8 cellular contexts compared by ENCODE assay signal in the genomic region with DNA sequence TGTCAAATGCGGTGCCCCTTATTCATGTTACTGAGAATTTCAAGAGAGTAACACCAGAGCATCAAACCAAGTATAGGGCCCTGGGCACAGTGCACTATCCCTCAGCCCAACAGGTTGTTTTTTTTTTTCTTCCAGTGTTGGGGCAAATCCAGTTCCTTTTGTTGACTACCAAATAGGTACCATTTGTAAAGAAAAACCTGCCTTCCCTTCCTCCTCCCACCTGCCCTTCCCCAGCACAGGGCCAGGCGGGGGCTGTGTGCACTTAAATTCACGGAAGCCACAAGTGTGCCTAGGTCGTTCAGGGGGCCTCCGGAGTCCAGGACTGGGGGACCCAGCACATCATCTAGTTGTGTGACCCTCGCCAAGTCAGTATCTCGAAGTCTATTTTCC. TPM values are rescaled to one million over a fixed set of nuclear protein-coding genes. Genes with fewer than 3 reads are reported as not detected.
DNase-seq lines count a peak whose midpoint lies in the region; ATAC-seq and TF ChIP-seq lines count a peak whose summit lies in the region.

No MANE protein-coding gene starts in this region.

- H3K27ac Mint-ChIP-seq in activated naive CD8-positive, alpha-beta T cell treated with anti-CD3 and anti-CD28 coated beads, Interleukin-2, amount 10 ng/mL, durations not matched to agents 7 days and 5 days, result peak overlapping the region; percentile 96

- H3K27me3 ChIP-seq in AG04450 (ENCODE audit: control insufficient read depth, insufficient read depth, low read length), result no peaks in the 10 kb centered on the region
- H3K27me3 ChIP-seq in left lung, result no peaks in the 10 kb centered on the region
- H3K27me3 ChIP-seq in transverse colon, result no peaks in the 10 kb centered on the region

- POLR2A ChIA-PET in AG04450 (lab: Yijun Ruan, JAX), result no interaction called here
- POLR2A ChIA-PET in activated naive CD8-positive, alpha-beta T cell treated with anti-CD3 and anti-CD28 coated beads, Interleukin-2, amount 10 ng/mL, durations not matched to agents 7 days and 5 days (lab: Charles Lee), result interaction anchor here (1.0 to 3.0 kb wide), 4 partner anchors 34 to 127 kb away, joined by 3 to 11 read pairs (median 4); no protein-coding TSS in a partner anchor

- H3K4me1 Mint-ChIP-seq in activated naive CD8-positive, alpha-beta T cell treated with anti-CD3 and anti-CD28 coated beads, Interleukin-2, amount 10 ng/mL, durations not matched to agents 7 days and 5 days, result peaks cover 29% of the 10 kb centered on the region

- DNase-seq in AG04450 (ENCODE audit: low read depth, low spot score) (no peak), HFF-Myc (ENCODE audit: extremely low read depth, low read depth) (no peak), left lung (no peak), transverse colon (no peak)
- no peak for DNase-seq in activated naive CD8-positive, alpha-beta T cell treated with anti-CD3 and anti-CD28 coated beads, Interleukin-2, amount 10 ng/mL, durations not matched to agents 7 days and 5 days

- H3K4me1 ChIP-seq in left lung, result peaks cover 3 to 24% of the 10 kb centered on the region in 2 donors
- peaks cover 0 to 16% (median 13%) of the 10 kb centered on the region in 4 donors for H3K4me1 ChIP-seq in transverse colon

- no peak for TF ChIP-seq EP300 in transverse colon (IDR thresholded peaks at IDR 0.05; ENCODE audit: low read depth)

- no peaks in the 10 kb centered on the region for H3K27me3 Mint-ChIP-seq in activated naive CD8-positive, alpha-beta T cell treated with anti-CD3 and anti-CD28 coated beads, Interleukin-2, amount 10 ng/mL, durations not matched to agents 7 days and 5 days

- H3K27ac ChIP-seq in AG04450 (ENCODE audit: low read depth, low read length) (peak overlapping the region; percentile 47), left lung (peak overlapping the region; percentile 83 to 89), transverse colon (peak overlapping the region; percentile 89 to 94 (median 91))

- intact Hi-C loops in left lung (cut with DNase I) (no loop called here), transverse colon (cut with DNase I; ENCODE audit: low total_unique reads) (no loop called here)

- in situ Hi-C loops in transverse colon (cut with MboI; ENCODE audit: low pct_ligation_motif_present in 1 of 4, low pct_unique_long_range_greater_than_20kb in 1 of 4, low sequenced_read_pairs in 3 of 4), result no loop called here

- TF ChIP-seq CTCF in AG04450 (IDR thresholded peaks at IDR 0.05; ENCODE audit: low read depth, low read length) (no peak), HFF-Myc (IDR thresholded peaks at IDR 0.05; ENCODE audit: low read depth, low read length, missing control alignments) (no peak), left lung (IDR thresholded peaks at IDR 0.05) (no peak), transverse colon (IDR thresholded peaks at IDR 0.05) (no peak)

- H3K4me3 ChIP-seq in AG04450 (ENCODE audit: low read depth, low read length) (peak overlapping the region; percentile 73), HFF-Myc (replicated peaks; ENCODE audit: low read depth, low read length) (peak overlapping the region; percentile 74), left lung (peak overlapping the region; percentile 81 to 92), transverse colon (peak overlapping the region; percentile 55 to 84 (median 79))

- ATAC-seq in activated naive CD8-positive, alpha-beta T cell treated with anti-CD3 and anti-CD28 coated beads, Interleukin-2, amount 10 ng/mL, durations not matched to agents 7 days and 5 days (ENCODE audit: low read depth), result peak; percentile 4
- ATAC-seq in left lung (peak; percentile 9), GM18870 (IDR thresholded peaks at IDR 0.05; ENCODE audit: unreplicated experiment) (no peak), HG02973 (IDR thresholded peaks at IDR 0.05; ENCODE audit: unreplicated experiment) (no peak), GM18873 (IDR thresholded peaks at IDR 0.05; ENCODE audit: low FRiP score, unreplicated experiment) (no peak)

- peaks cover 21% of the 10 kb centered on the region for H3K36me3 Mint-ChIP-seq in activated naive CD8-positive, alpha-beta T cell treated with anti-CD3 and anti-CD28 coated beads, Interleukin-2, amount 10 ng/mL, durations not matched to agents 7 days and 5 days

- H3K9me3 ChIP-seq in AG04450 (ENCODE audit: control insufficient read depth, insufficient read depth, low read length), result no peaks in the 10 kb centered on the region
- no peaks in the 10 kb centered on the region for H3K9me3 ChIP-seq in left lung
- H3K9me3 ChIP-seq in transverse colon, result no peaks in the 10 kb centered on the region

- WGBS in transverse colon (ENCODE audit: low coverage in 1 of 2), 2 donors, result 69% methylated on average over 5 to 7 of the region's 7 CpGs

- H3K36me3 ChIP-seq in left lung (peaks cover 0 to 51% of the 10 kb centered on the region in 2 donors), transverse colon (peaks cover 0 to 27% (median 8%) of the 10 kb centered on the region in 4 donors)

- CTCF ChIA-PET in AG04450 (lab: Charles Lee), result no interaction called here

- no peak for TF ChIP-seq POLR2A in transverse colon (IDR thresholded peaks at IDR 0.05)

- H3K9me3 Mint-ChIP-seq in activated naive CD8-positive, alpha-beta T cell treated with anti-CD3 and anti-CD28 coated beads, Interleukin-2, amount 10 ng/mL, durations not matched to agents 7 days and 5 days, result no peaks in the 10 kb centered on the region

- peak overlapping the region; percentile 92 for H3K4me3 Mint-ChIP-seq in activated naive CD8-positive, alpha-beta T cell treated with anti-CD3 and anti-CD28 coated beads, Interleukin-2, amount 10 ng/mL, durations not matched to agents 7 days and 5 days

RNA-seq across cellular contexts. Expression of gene SFXN4, which starts 0.6 kb away (rescaled TPM):
- polyA plus RNA-seq in AG04450 (2011; rRNA removed), result 14.3 and 17.1 TPM in 2 replicates
- polyA minus RNA-seq in AG04450 (2011; rRNA and poly(A)+ RNA removed), result 5.2 and 8.9 TPM in 2 replicates
- total RNA-seq in activated naive CD8-positive, alpha-beta T cell treated with anti-CD3 and anti-CD28 coated beads, Interleukin-2, amount 10 ng/mL, durations not matched to agents 7 days and 5 days, result 10 to 100 TPM; 23.2 to 24.1 TPM
- 10 to 100 TPM; 13.2 to 23.1 TPM for total RNA-seq in left lung
- total RNA-seq in transverse colon, result 10 to 100 TPM; 15.0 to 61.3 (median 27.7) TPM

RNA-seq across cellular contexts. Expression of gene PRDX3, which starts 12.5 kb away (rescaled TPM):
- 296 and 373 TPM in 2 replicates for polyA plus RNA-seq in AG04450 (2011; rRNA removed)
- 122 and 138 TPM in 2 replicates for polyA minus RNA-seq in AG04450 (2011; rRNA and poly(A)+ RNA removed)
- total RNA-seq in activated naive CD8-positive, alpha-beta T cell treated with anti-CD3 and anti-CD28 coated beads, Interleukin-2, amount 10 ng/mL, durations not matched to agents 7 days and 5 days, result 10 to 100 TPM; 93.8 to 99.3 TPM
- total RNA-seq in left lung, result 100 to 1,000 TPM; 122 to 123 TPM
- 100 to 1,000 TPM in 2 of 4 donors, 10 to 100 TPM in 2; 24.7 to 141 (median 78.9) TPM for total RNA-seq in transverse colon

RNA-seq across cellular contexts. Expression of gene GRK5, which starts 41.3 kb away (rescaled TPM):
- 27.6 and 29.3 TPM in 2 replicates for polyA plus RNA-seq in AG04450 (2011; rRNA removed)
- polyA minus RNA-seq in AG04450 (2011; rRNA and poly(A)+ RNA removed), result 20.3 and 24.3 TPM in 2 replicates
- total RNA-seq in activated naive CD8-positive, alpha-beta T cell treated with anti-CD3 and anti-CD28 coated beads, Interleukin-2, amount 10 ng/mL, durations not matched to agents 7 days and 5 days, result 10 to 100 TPM; 19.6 to 21.8 TPM
- 10 to 100 TPM; 34.6 to 39.2 TPM for total RNA-seq in left lung
- total RNA-seq in transverse colon, result 100 to 1,000 TPM in 1 of 4 donors, 10 to 100 TPM in 1, 1 to 10 TPM in 2; 6.0 to 111 (median 9.5) TPM

Comparison
In these comparisons a context has a peak if more than half of its experiments do, and no peak if none do; other contexts are left out.
1. ATAC-seq: peak in activated naive CD8-positive, alpha-beta T cell treated with anti-CD3 and anti-CD28 coated beads, Interleukin-2, amount 10 ng/mL, durations not matched to agents 7 days and 5 days (single experiment) and left lung (single experiment); none in GM18870 (single experiment), HG02973 (single experiment) and GM18873 (single experiment).
2. Peak in every context shown above with its lines, with median percentiles within 50 percentile points of each other: H3K27ac ChIP-seq and H3K4me3 ChIP-seq.